In genomic region chr17:36978810-36979584, GRCh38 we compare ENCODE assay signal across 17 cellular contexts. TPM values are rescaled to one million over a fixed set of nuclear protein-coding genes. Genes with fewer than 3 reads are reported as not detected.
A peak's percentile ranks its signal among the peaks of the same experiment; 100 is the strongest.
DNase-seq lines count a peak whose midpoint lies in the region; ATAC-seq and TF ChIP-seq lines count a peak whose summit lies in the region.
"Had no signal": no experiment of that assay in that cellular context is flagged by ENCODE, and none has a peak within 500 bp of the region (broad histone marks: within the 10 kb centered on the region; RNA-seq: fewer than 3 reads in every experiment).

No MANE protein-coding gene starts in this region.

- H3K23ac ChIP-seq in mesenchymal stem cell (ENCODE audit: low read length in 2 of 2), result no peak overlapping the region

- no peaks in the 10 kb centered on the region for H3K36me3 Mint-ChIP-seq in glutamatergic neuron (ENCODE audit: unreplicated experiment)

- H2BK15ac ChIP-seq in mesenchymal stem cell (ENCODE audit: low read depth, poor library complexity, severe bottlenecking), result no peak overlapping the region

- no peaks in the 10 kb centered on the region for H3K4me1 ChIP-seq in mesenchymal stem cell (ENCODE audit: control insufficient read depth, insufficient read depth, low read depth, low read length)

- H2BK120ac ChIP-seq in mesenchymal stem cell (ENCODE audit: low read depth, low read length), result peak overlapping the region; percentile 19

- no peak overlapping the region for H3K14ac ChIP-seq in mesenchymal stem cell (ENCODE audit: low read length in 2 of 2)

- no peak overlapping the region for H3K27ac Mint-ChIP-seq in glutamatergic neuron (ENCODE audit: unreplicated experiment)

- H3K4me1 Mint-ChIP-seq in glutamatergic neuron (ENCODE audit: low read depth, unreplicated experiment), result peaks cover 11% of the 10 kb centered on the region

- no peak overlapping the region for H2AFZ ChIP-seq in mesenchymal stem cell (ENCODE audit: low read depth, low read length)

- H4K8ac ChIP-seq in mesenchymal stem cell (ENCODE audit: low read length), result no peak overlapping the region

- H3K4me3 ChIP-seq in mesenchymal stem cell (ENCODE audit: insufficient read depth in 1 of 2, low read depth in 1 of 2, low read length in 2 of 2), result no peak overlapping the region
- H3K4me3 ChIP-seq: cardiac muscle cell, heart right ventricle, SJSA1 had no signal

- no peaks in the 10 kb centered on the region for H3K27me3 ChIP-seq in mesenchymal stem cell (ENCODE audit: control insufficient read depth in 1 of 2, insufficient read depth in 1 of 2, low read length in 2 of 2)
- H3K27me3 ChIP-seq: cardiac muscle cell, heart right ventricle, SJSA1 had no signal

- H2BK12ac ChIP-seq in mesenchymal stem cell (ENCODE audit: low read length in 2 of 2), result no peak overlapping the region

- DNase-seq in COLO829 (ENCODE audit: low spot score) (peak; percentile 77), NAMALWA (ENCODE audit: low spot score) (peak; percentile 43), cerebellum (ENCODE audit: low spot score) (peak; percentile 9), mesenchymal stem cell (peak; percentile 24), glutamatergic neuron (no peak), NCI-H446 treated with DMSO at 0.1 percent for 48 hours (lab: John Stamatoyannopoulos, UW) (no peak), NCI-H510A treated with DMSO at 0.1 percent for 48 hours (lab: John Stamatoyannopoulos, UW) (no peak)
- DNase-seq: activated CD8-positive, alpha-beta memory T cell treated with anti-CD3 and anti-CD28 coated beads, Interleukin-2, amount 50 U/mL, for 4 hours; activated naive CD4-positive, alpha-beta T cell treated with anti-CD3 and anti-CD28 coated beads, Interleukin-2, amount 50 U/mL, for 16 hours; heart right ventricle; MM.1S; NCI-H2029 treated with DMSO at 0.1 percent for 48 hours had no signal

- no peak overlapping the region for H3K18ac ChIP-seq in mesenchymal stem cell (ENCODE audit: low read depth in 1 of 2, low read length in 2 of 2)

- peaks cover 3% of the 10 kb centered on the region in 2 experiments for H3K36me3 ChIP-seq in mesenchymal stem cell (ENCODE audit: control insufficient read depth in 1 of 2, insufficient read depth in 2 of 2, low read depth in 1 of 2, low read length in 2 of 2)
- H3K36me3 ChIP-seq: cardiac muscle cell had no signal

- WGBS in mesenchymal stem cell, result 80% methylated on average over 11 of the region's 11 CpGs

- H3K79me1 ChIP-seq in mesenchymal stem cell (replicated peaks; ENCODE audit: low read length, poor library complexity, severe bottlenecking), result peaks cover 15% of the 10 kb centered on the region

- H3K4me3 Mint-ChIP-seq in glutamatergic neuron (ENCODE audit: unreplicated experiment), result no peak overlapping the region

- no peak overlapping the region for H3K4me2 ChIP-seq in mesenchymal stem cell (ENCODE audit: low read length, poor library complexity, severe bottlenecking)

- no peak overlapping the region for H4K91ac ChIP-seq in mesenchymal stem cell (ENCODE audit: low read length)

- no peak for TF ChIP-seq CTCF in glutamatergic neuron (IDR thresholded peaks at IDR 0.05; ENCODE audit: partially characterized antibody, unreplicated experiment)

- no peaks in the 10 kb centered on the region for H3K27me3 Mint-ChIP-seq in glutamatergic neuron (ENCODE audit: unreplicated experiment)

- no peak overlapping the region for H3K27ac ChIP-seq in mesenchymal stem cell (ENCODE audit: low read length, poor library complexity, severe bottlenecking)
- H3K27ac ChIP-seq: C4-2B, cardiac muscle cell, heart right ventricle, SJSA1 had no signal

- no peak overlapping the region for H3K9ac ChIP-seq in mesenchymal stem cell (ENCODE audit: low read length)

- no peak overlapping the region for H2BK5ac ChIP-seq in mesenchymal stem cell (ENCODE audit: low read depth, low read length, poor library complexity, severe bottlenecking)

- H3K4ac ChIP-seq in mesenchymal stem cell (ENCODE audit: low read depth in 1 of 2, low read length in 2 of 2), result no peak overlapping the region

- H2AK5ac ChIP-seq in mesenchymal stem cell (ENCODE audit: low read length, severe bottlenecking), result no peak overlapping the region

- no peaks in the 10 kb centered on the region for H3K9me3 ChIP-seq in mesenchymal stem cell (ENCODE audit: control insufficient read depth, low read length)
- H3K9me3 ChIP-seq: heart right ventricle, SJSA1 had no signal

- ATAC-seq in GM21360 (IDR thresholded peaks at IDR 0.05; ENCODE audit: unreplicated experiment), result no peak
- ATAC-seq: heart right ventricle had no signal

- H3K9me3 Mint-ChIP-seq in glutamatergic neuron (ENCODE audit: unreplicated experiment), result peaks cover 5% of the 10 kb centered on the region

RNA-seq across cellular contexts. Expression of gene AATF, which starts 30.2 kb away (rescaled TPM):
- 18.6 TPM for total RNA-seq in cerebellum
- polyA plus RNA-seq in mesenchymal stem cell (2013, experiment 1 of 2), result 57.8 TPM
- 57.0 TPM for polyA plus RNA-seq in mesenchymal stem cell (2013, experiment 2 of 2)
- 22.5 TPM for total RNA-seq in glutamatergic neuron (ENCODE audit: unreplicated experiment)

RNA-seq across cellular contexts. Expression of gene LHX1, which starts 41.7 kb away (rescaled TPM):
- total RNA-seq in cerebellum (38.7 TPM), glutamatergic neuron (ENCODE audit: unreplicated experiment) (2.6 TPM)
- not detected for polyA plus RNA-seq in mesenchymal stem cell (2013, experiment 1 of 2)
- polyA plus RNA-seq in mesenchymal stem cell (2013, experiment 2 of 2), result not detected
- total RNA-seq: posterior vena cava, SJSA1 had no signal
- polyA plus RNA-seq: heart right ventricle had no signal

Comparison
In these comparisons a context has a peak if more than half of its experiments do, and no peak if none do; other contexts are left out.
1. DNase-seq: peak in COLO829 (single experiment), NAMALWA (single experiment), cerebellum (single experiment) and mesenchymal stem cell (single experiment); none in glutamatergic neuron (single experiment), NCI-H446 treated with DMSO at 0.1 percent for 48 hours (single experiment) and NCI-H510A treated with DMSO at 0.1 percent for 48 hours (single experiment).
2. RNA of gene LHX1, which starts 41.7 kb away (total RNA-seq): 38.7 TPM in cerebellum (single experiment); 2.6 TPM in glutamatergic neuron (single experiment); every median in the first group is over 10 times any median in the second.